8 cellular contexts compared by ENCODE assay signal in the genomic region with DNA sequence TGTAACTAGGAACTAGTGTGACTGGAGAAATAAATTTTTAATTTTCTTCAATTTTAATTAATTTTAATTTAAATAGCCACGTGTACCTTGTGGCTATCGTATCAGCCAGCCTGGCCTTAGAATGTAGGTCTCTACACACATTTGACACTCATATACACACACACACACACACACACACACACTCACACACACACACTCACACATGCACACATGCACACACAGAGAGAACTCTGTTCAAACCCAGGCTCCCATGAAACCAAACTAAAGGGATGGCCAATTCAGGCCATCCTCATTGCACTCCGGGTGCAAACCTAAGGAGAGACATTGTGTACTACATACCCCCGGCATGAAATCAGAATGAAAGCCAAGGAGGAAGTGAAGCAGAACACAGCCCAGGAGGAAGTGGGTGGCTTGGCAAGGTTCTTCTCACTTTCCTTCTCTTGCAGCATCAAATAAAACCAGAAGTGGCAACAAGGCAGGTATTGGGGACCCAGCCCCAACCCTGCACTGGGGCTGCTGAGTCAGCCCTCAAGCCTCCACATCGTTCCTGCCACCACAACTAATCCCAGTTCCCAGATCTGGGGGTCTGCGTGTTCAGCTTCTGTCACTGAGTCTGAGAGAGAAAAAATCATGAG. TPM values are rescaled to one million over a fixed set of nuclear protein-coding genes. Genes with fewer than 3 reads are reported as not detected.
A peak's percentile ranks its signal among the peaks of the same experiment; 100 is the strongest.
DNase-seq lines count a peak whose midpoint lies in the region; ATAC-seq and TF ChIP-seq lines count a peak whose summit lies in the region.

No MANE protein-coding gene starts in this region.

- POLR2A ChIA-PET in HEK293T (lab: Yijun Ruan, JAX): no interaction called here

- H3K27ac Mint-ChIP-seq in endodermal cell: no peak overlapping the region

- H3K9me3 ChIP-seq in colonic mucosa (no peaks in the 10 kb centered on the region), thymus (ENCODE audit: control insufficient read depth) (no peaks in the 10 kb centered on the region), endodermal cell (ENCODE audit: control insufficient read depth, low read length) (no peaks in the 10 kb centered on the region)

- H3K36me3 ChIP-seq in colonic mucosa (no peaks in the 10 kb centered on the region), thymus (ENCODE audit: control insufficient read depth, insufficient read depth) (no peaks in the 10 kb centered on the region), endodermal cell (ENCODE audit: control insufficient read depth, insufficient read depth, low read length) (no peaks in the 10 kb centered on the region)

- peak; percentile 88 for DNase-seq in NOMO-1 treated with DMSO at 0.1 percent for 48 hours (lab: John Stamatoyannopoulos, UW; ENCODE audit: unreplicated experiment)
- no peak for DNase-seq in colonic mucosa
- no peak for DNase-seq in HEK293T (ENCODE audit: extremely low spot score)
- no peak for DNase-seq in endodermal cell
- DNase-seq in inferior parietal cortex (ENCODE audit: extremely low spot score): no peak

- no peaks in the 10 kb centered on the region for H3K9me3 Mint-ChIP-seq in endodermal cell

- no peaks in the 10 kb centered on the region for H3K4me1 Mint-ChIP-seq in endodermal cell

- H3K27me3 ChIP-seq in colonic mucosa (no peaks in the 10 kb centered on the region), thymus (ENCODE audit: control insufficient read depth, insufficient read depth) (no peaks in the 10 kb centered on the region), endodermal cell (ENCODE audit: control insufficient read depth, insufficient read depth, low read length, poor library complexity, severe bottlenecking) (no peaks in the 10 kb centered on the region)

- no peaks in the 10 kb centered on the region for H3K36me3 Mint-ChIP-seq in endodermal cell (ENCODE audit: low read depth)

- H3K4me3 ChIP-seq in colonic mucosa: no peak overlapping the region
- H3K4me3 ChIP-seq in thymus (ENCODE audit: low read length): no peak overlapping the region
- H3K4me3 ChIP-seq in endodermal cell (ENCODE audit: low read length): no peak overlapping the region

- TF ChIP-seq CTCF in colonic mucosa (IDR thresholded peaks at IDR 0.05): no peak
- no peak for TF ChIP-seq CTCF in endodermal cell (conservative IDR thresholded peaks at IDR 0.05)

- no peaks in the 10 kb centered on the region for H3K27me3 Mint-ChIP-seq in endodermal cell (ENCODE audit: insufficient read depth)

- intact Hi-C loops in colonic mucosa (cut with DNase I): no loop called here

- H3K27ac ChIP-seq in colonic mucosa: peak overlapping the region; percentile 47
- peak overlapping the region; percentile 46 for H3K27ac ChIP-seq in thymus (ENCODE audit: low read depth)
- H3K27ac ChIP-seq in endodermal cell (ENCODE audit: low read depth, low read length): no peak overlapping the region

- CTCF ChIA-PET in HEK293T (lab: Yijun Ruan, JAX): no interaction called here

- peak overlapping the region in 1 of 2 donors; percentile 13 for H3K9ac ChIP-seq in colonic mucosa (ENCODE audit: low read depth in 2 of 2, low read length in 2 of 2)
- no peak overlapping the region for H3K9ac ChIP-seq in endodermal cell (ENCODE audit: extremely low read depth, low read length, poor library complexity, severe bottlenecking)

- 33% methylated on average over 6 of the region's 6 CpGs for WGBS in thymus
- WGBS in endodermal cell (ENCODE audit: insufficient coverage in 1 of 2, insufficient read length in 1 of 2), 2 experiments: 93 to 95% methylated on average over 4 to 6 of the region's 6 CpGs

- no peak overlapping the region for H3K4me3 Mint-ChIP-seq in endodermal cell

- ATAC-seq in GM18520 (IDR thresholded peaks at IDR 0.05; ENCODE audit: unreplicated experiment) (peak; percentile 70), HG02588 (IDR thresholded peaks at IDR 0.05; ENCODE audit: unreplicated experiment) (peak; percentile 80)

- peaks cover 17% of the 10 kb centered on the region for H3K4me1 ChIP-seq in colonic mucosa
- peaks cover 2% of the 10 kb centered on the region for H3K4me1 ChIP-seq in thymus (ENCODE audit: control insufficient read depth, insufficient read depth, low read length)
- H3K4me1 ChIP-seq in endodermal cell (ENCODE audit: control insufficient read depth, insufficient read depth, low read length): no peaks in the 10 kb centered on the region

TF ChIP-seq in HEK293T, 16 proteins besides CTCF, POLR2A, EP300 and RAD21:
- TF ChIP-seq FOXK2 (IDR thresholded peaks at IDR 0.05) (no peak), NFRKB (IDR thresholded peaks at IDR 0.05) (no peak), FOXM1 (IDR thresholded peaks at IDR 0.05; ENCODE audit: borderline replicate concordance) (no peak), L3MBTL2 (conservative IDR thresholded peaks at IDR 0.05) (no peak), CTBP1 (IDR thresholded peaks at IDR 0.05; ENCODE audit: borderline replicate concordance) (no peak), FOXA1 (IDR thresholded peaks at IDR 0.05) (no peak), ZNF384 (IDR thresholded peaks at IDR 0.05) (no peak), TARDBP (IDR thresholded peaks at IDR 0.05) (no peak), ELF4 (IDR thresholded peaks at IDR 0.05) (no peak), LEF1 (IDR thresholded peaks at IDR 0.05; ENCODE audit: borderline replicate concordance) (no peak), BHLHE40 (IDR thresholded peaks at IDR 0.05; ENCODE audit: borderline replicate concordance) (no peak), ARNT (IDR thresholded peaks at IDR 0.05) (no peak), HDGF (IDR thresholded peaks at IDR 0.05; ENCODE audit: borderline replicate concordance) (no peak), SP1 (IDR thresholded peaks at IDR 0.05) (no peak), SUZ12 (IDR thresholded peaks at IDR 0.05) (no peak)
- TF ChIP-seq, protein P1, sequence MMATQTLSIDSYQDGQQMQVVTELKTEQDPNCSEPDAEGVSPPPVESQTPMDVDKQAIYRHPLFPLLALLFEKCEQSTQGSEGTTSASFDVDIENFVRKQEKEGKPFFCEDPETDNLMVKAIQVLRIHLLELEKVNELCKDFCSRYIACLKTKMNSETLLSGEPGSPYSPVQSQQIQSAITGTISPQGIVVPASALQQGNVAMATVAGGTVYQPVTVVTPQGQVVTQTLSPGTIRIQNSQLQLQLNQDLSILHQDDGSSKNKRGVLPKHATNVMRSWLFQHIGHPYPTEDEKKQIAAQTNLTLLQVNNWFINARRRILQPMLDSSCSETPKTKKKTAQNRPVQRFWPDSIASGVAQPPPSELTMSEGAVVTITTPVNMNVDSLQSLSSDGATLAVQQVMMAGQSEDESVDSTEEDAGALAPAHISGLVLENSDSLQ (IDR thresholded peaks at IDR 0.05): no peak

RNA-seq across cellular contexts. Expression of a gene that starts 26.2 kb away (rescaled TPM):
- total RNA-seq in colonic mucosa (100 to 1,000 TPM in 1 of 2 donors, 10 to 100 TPM in 1; 88.6 to 108 TPM), endodermal cell (10 to 100 TPM; 17.2 to 22.1 TPM)
- polyA plus RNA-seq in thymus: 34.4 TPM
- polyA plus RNA-seq in endodermal cell (2013, experiment 1 of 2): 15.6 TPM
- 14.3 TPM for polyA plus RNA-seq in endodermal cell (2013, experiment 2 of 2)
